ENCODE assay signal across 2 cellular contexts in the genomic region with DNA sequence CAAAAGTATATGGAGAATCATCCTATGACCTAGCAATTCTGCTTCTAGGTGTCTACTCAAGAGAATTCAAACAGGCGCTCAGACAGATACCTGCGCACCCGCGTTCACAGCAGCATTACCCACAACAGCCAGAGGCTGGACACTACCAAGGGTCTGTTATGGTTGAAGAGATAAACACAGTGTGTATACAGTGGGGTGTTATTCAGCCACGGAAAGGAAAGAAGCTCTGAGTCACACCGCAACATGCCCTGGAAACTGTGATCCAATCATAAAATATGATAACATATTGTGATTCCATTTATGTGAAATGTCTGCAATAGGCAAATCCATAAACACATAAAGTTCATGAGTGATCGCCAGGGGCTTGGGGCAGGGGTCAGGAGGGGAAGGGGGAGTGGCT.
A peak's percentile ranks its signal among the peaks of the same experiment; 100 is the strongest.
TF ChIP-seq lines count a peak whose summit lies in the region.

No MANE protein-coding gene starts in this region.

TF ChIP-seq in IMR-90, 13 proteins besides CTCF, POLR2A, EP300 and RAD21:
- TF ChIP-seq NFE2L2 (IDR thresholded peaks at IDR 0.05; ENCODE audit: low read depth, low read length) (no peak), BHLHE40 (IDR thresholded peaks at IDR 0.05; ENCODE audit: low read depth, low read length) (peak; percentile 29; the same call in 1 of the 2 replicates), MXI1 (IDR thresholded peaks at IDR 0.05; ENCODE audit: borderline replicate concordance, low read depth, low read length) (no peak), FOS (IDR thresholded peaks at IDR 0.05; ENCODE audit: low read depth, low read length) (peak; percentile 75), CEBPB (IDR thresholded peaks at IDR 0.05; ENCODE audit: low read depth, low read length) (peak; percentile 39; the same call in 1 of the 2 replicates), MAZ (IDR thresholded peaks at IDR 0.05; ENCODE audit: borderline replicate concordance, low read depth, low read length) (no peak)
- TF ChIP-seq, protein P1, sequence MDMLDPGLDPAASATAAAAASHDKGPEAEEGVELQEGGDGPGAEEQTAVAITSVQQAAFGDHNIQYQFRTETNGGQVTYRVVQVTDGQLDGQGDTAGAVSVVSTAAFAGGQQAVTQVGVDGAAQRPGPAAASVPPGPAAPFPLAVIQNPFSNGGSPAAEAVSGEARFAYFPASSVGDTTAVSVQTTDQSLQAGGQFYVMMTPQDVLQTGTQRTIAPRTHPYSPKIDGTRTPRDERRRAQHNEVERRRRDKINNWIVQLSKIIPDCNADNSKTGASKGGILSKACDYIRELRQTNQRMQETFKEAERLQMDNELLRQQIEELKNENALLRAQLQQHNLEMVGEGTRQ (IDR thresholded peaks at IDR 0.05; ENCODE audit: low read depth, low read length): no peak
TF ChIP-seq in IMR-90: peak in this region for 3.

TF ChIP-seq in K562, 482 proteins besides CTCF, POLR2A, EP300 and RAD21:
- TF ChIP-seq RBFOX2 (IDR thresholded peaks at IDR 0.05; ENCODE audit: low read depth, low read length) (no peak), NRF1 (conservative IDR thresholded peaks at IDR 0.05 in 1 of 2, IDR thresholded peaks at IDR 0.05 in 1 of 2) (peak in 1 of 2 experiments; percentile 34; a peak in 1 of 4 replicates), ZNF740 (CRISPR knock-in tag; IDR thresholded peaks at IDR 0.05) (no peak), ZNF740 (tag; IDR thresholded peaks at IDR 0.05) (no peak), SMARCA5 (IDR thresholded peaks at IDR 0.05) (no peak), FOSL1 (tag; conservative IDR thresholded peaks at IDR 0.05) (peak; percentile 57), ZKSCAN8 (CRISPR knock-in tag; IDR thresholded peaks at IDR 0.05) (peak; percentile 87)
- TF ChIP-seq, protein P2, sequence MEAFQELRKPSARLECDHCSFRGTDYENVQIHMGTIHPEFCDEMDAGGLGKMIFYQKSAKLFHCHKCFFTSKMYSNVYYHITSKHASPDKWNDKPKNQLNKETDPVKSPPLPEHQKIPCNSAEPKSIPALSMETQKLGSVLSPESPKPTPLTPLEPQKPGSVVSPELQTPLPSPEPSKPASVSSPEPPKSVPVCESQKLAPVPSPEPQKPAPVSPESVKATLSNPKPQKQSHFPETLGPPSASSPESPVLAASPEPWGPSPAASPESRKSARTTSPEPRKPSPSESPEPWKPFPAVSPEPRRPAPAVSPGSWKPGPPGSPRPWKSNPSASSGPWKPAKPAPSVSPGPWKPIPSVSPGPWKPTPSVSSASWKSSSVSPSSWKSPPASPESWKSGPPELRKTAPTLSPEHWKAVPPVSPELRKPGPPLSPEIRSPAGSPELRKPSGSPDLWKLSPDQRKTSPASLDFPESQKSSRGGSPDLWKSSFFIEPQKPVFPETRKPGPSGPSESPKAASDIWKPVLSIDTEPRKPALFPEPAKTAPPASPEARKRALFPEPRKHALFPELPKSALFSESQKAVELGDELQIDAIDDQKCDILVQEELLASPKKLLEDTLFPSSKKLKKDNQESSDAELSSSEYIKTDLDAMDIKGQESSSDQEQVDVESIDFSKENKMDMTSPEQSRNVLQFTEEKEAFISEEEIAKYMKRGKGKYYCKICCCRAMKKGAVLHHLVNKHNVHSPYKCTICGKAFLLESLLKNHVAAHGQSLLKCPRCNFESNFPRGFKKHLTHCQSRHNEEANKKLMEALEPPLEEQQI (IDR thresholded peaks at IDR 0.05): no peak
- TF ChIP-seq, protein P3, sequence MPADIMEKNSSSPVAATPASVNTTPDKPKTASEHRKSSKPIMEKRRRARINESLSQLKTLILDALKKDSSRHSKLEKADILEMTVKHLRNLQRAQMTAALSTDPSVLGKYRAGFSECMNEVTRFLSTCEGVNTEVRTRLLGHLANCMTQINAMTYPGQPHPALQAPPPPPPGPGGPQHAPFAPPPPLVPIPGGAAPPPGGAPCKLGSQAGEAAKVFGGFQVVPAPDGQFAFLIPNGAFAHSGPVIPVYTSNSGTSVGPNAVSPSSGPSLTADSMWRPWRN (IDR thresholded peaks at IDR 0.05; ENCODE audit: low read depth): no peak
